Comparison of ENCODE assay signal across 25 cellular contexts in genomic region chr2:220071716-220072115, GRCh38.
"Had no signal": no experiment of that assay in that cellular context is flagged by ENCODE, and none has a peak within 500 bp of the region (broad histone marks: within the 10 kb centered on the region; RNA-seq: fewer than 3 reads in every experiment).

No MANE protein-coding gene starts in this region.

- H3K36me3 Mint-ChIP-seq: activated CD8-positive, alpha-beta memory T cell treated with anti-CD3 and anti-CD28 coated beads, Interleukin-2, amount 10 ng/mL, durations not matched to agents 7 days and 5 days; activated naive CD4-positive, alpha-beta T cell treated with anti-CD3 and anti-CD28 coated beads, Interleukin-2, amount 10 ng/mL, durations not matched to agents 7 days and 5 days; natural killer cell treated with Interleukin-12 subunit alpha and Interleukin-12 subunit beta and Interleukin-15 and Interleukin-18, amount 100 ng/mL, for 72 hours had no signal

- H3K4me3 Mint-ChIP-seq: activated CD4-positive, alpha-beta T cell treated with anti-CD3 and anti-CD28 coated beads, Interleukin-2, amount 10 ng/mL, durations not matched to agents 24 days and 14 days; activated CD8-positive, alpha-beta memory T cell treated with anti-CD3 and anti-CD28 coated beads, Interleukin-2, amount 10 ng/mL, durations not matched to agents 7 days and 5 days; activated CD8-positive, alpha-beta T cell treated with anti-CD3 and anti-CD28 coated beads for 36 hours; activated naive CD4-positive, alpha-beta T cell treated with anti-CD3 and anti-CD28 coated beads, Interleukin-2, amount 10 ng/mL, durations not matched to agents 7 days and 5 days; dendritic cell treated with granulocyte-macrophage colony-stimulating factor and Interleukin-4, amounts not matched to agents 40 ng/mL and 50 ng/mL, for 4 days; natural killer cell treated with Interleukin-12 subunit alpha and Interleukin-12 subunit beta and Interleukin-15 and Interleukin-18, amount 100 ng/mL, for 72 hours; stimulated activated naive CD8-positive, alpha-beta T cell treated with anti-CD3 and anti-CD28 coated beads, Interleukin-15, amount 100 ng/mL, for 72 hours had no signal

- H3K9me3 Mint-ChIP-seq: activated CD4-positive, alpha-beta T cell treated with anti-CD3 and anti-CD28 coated beads, Interleukin-2, amount 10 ng/mL, durations not matched to agents 24 days and 14 days; activated CD8-positive, alpha-beta T cell treated with anti-CD3 and anti-CD28 coated beads for 36 hours; activated naive CD4-positive, alpha-beta T cell treated with anti-CD3 and anti-CD28 coated beads, Interleukin-2, amount 10 ng/mL, durations not matched to agents 7 days and 5 days; natural killer cell treated with Interleukin-12 subunit alpha and Interleukin-12 subunit beta and Interleukin-15 and Interleukin-18, amount 100 ng/mL, for 72 hours; stimulated activated naive CD8-positive, alpha-beta T cell treated with anti-CD3 and anti-CD28 coated beads, Interleukin-15, amount 100 ng/mL, for 72 hours had no signal

- H3K4me1 Mint-ChIP-seq: activated CD4-positive, alpha-beta T cell treated with anti-CD3 and anti-CD28 coated beads, Interleukin-2, amount 10 ng/mL, durations not matched to agents 24 days and 14 days; activated CD8-positive, alpha-beta memory T cell treated with anti-CD3 and anti-CD28 coated beads, Interleukin-2, amount 10 ng/mL, durations not matched to agents 7 days and 5 days; activated naive CD4-positive, alpha-beta T cell treated with anti-CD3 and anti-CD28 coated beads, Interleukin-2, amount 10 ng/mL, durations not matched to agents 7 days and 5 days; stimulated activated naive CD8-positive, alpha-beta T cell treated with anti-CD3 and anti-CD28 coated beads, Interleukin-15, amount 100 ng/mL, for 72 hours had no signal

- DNase-seq: activated CD4-positive, alpha-beta T cell treated with anti-CD3 and anti-CD28 coated beads, Interleukin-2, amount 10 ng/mL, durations not matched to agents 24 days and 14 days; activated CD8-positive, alpha-beta memory T cell treated with anti-CD3 and anti-CD28 coated beads, Interleukin-2, amount 10 ng/mL, durations not matched to agents 7 days and 5 days; activated CD8-positive, alpha-beta T cell treated with anti-CD3 and anti-CD28 coated beads for 36 hours; activated effector memory CD4-positive, alpha-beta T cell treated with anti-CD3 and anti-CD28 coated beads, Interleukin-2, amount 50 U/mL, for 16 hours; activated naive CD4-positive, alpha-beta T cell treated with anti-CD3 and anti-CD28 coated beads, Interleukin-2, amount 10 ng/mL, durations not matched to agents 7 days and 5 days; activated T-cell treated with anti-CD3 and anti-CD28 coated beads for 4 hours; body of pancreas; caudate nucleus; effector CD4-positive, alpha-beta T cell; foreskin keratinocyte; kidney glomerular epithelial cell; left ventricle myocardium inferior; midbrain; nucleus accumbens; right lobe of liver; stimulated activated CD4-positive, alpha-beta T cell treated with anti-CD3 and anti-CD28 coated beads, Interleukin-1b, Interleukin-23, amount 100 ng/mL, for 48 hours; stimulated activated naive CD8-positive, alpha-beta T cell treated with anti-CD3 and anti-CD28 coated beads, Interleukin-15, amount 100 ng/mL, for 72 hours; SW 1271; T-helper 2 cell; transverse colon had no signal

- H3K4me3 ChIP-seq: body of pancreas, left ventricle myocardium inferior, right lobe of liver, skin epidermis, suprapubic skin, transverse colon had no signal

- H3K27me3 Mint-ChIP-seq: activated CD4-positive, alpha-beta T cell treated with anti-CD3 and anti-CD28 coated beads, Interleukin-2, amount 10 ng/mL, durations not matched to agents 24 days and 14 days; activated CD8-positive, alpha-beta memory T cell treated with anti-CD3 and anti-CD28 coated beads, Interleukin-2, amount 10 ng/mL, durations not matched to agents 7 days and 5 days; activated naive CD4-positive, alpha-beta T cell treated with anti-CD3 and anti-CD28 coated beads, Interleukin-2, amount 10 ng/mL, durations not matched to agents 7 days and 5 days; dendritic cell treated with granulocyte-macrophage colony-stimulating factor and Interleukin-4, amounts not matched to agents 40 ng/mL and 50 ng/mL, for 4 days; natural killer cell treated with Interleukin-12 subunit alpha and Interleukin-12 subunit beta and Interleukin-15 and Interleukin-18, amount 100 ng/mL, for 72 hours; stimulated activated naive CD8-positive, alpha-beta T cell treated with anti-CD3 and anti-CD28 coated beads, Interleukin-15, amount 100 ng/mL, for 72 hours had no signal

- H3K27ac Mint-ChIP-seq: activated CD4-positive, alpha-beta T cell treated with anti-CD3 and anti-CD28 coated beads, Interleukin-2, amount 10 ng/mL, durations not matched to agents 24 days and 14 days; activated CD8-positive, alpha-beta memory T cell treated with anti-CD3 and anti-CD28 coated beads, Interleukin-2, amount 10 ng/mL, durations not matched to agents 7 days and 5 days; activated CD8-positive, alpha-beta T cell treated with anti-CD3 and anti-CD28 coated beads for 36 hours; activated naive CD4-positive, alpha-beta T cell treated with anti-CD3 and anti-CD28 coated beads, Interleukin-2, amount 10 ng/mL, durations not matched to agents 7 days and 5 days; dendritic cell treated with granulocyte-macrophage colony-stimulating factor and Interleukin-4, amounts not matched to agents 40 ng/mL and 50 ng/mL, for 4 days; natural killer cell treated with Interleukin-12 subunit alpha and Interleukin-12 subunit beta and Interleukin-15 and Interleukin-18, amount 100 ng/mL, for 72 hours; stimulated activated naive CD8-positive, alpha-beta T cell treated with anti-CD3 and anti-CD28 coated beads, Interleukin-15, amount 100 ng/mL, for 72 hours had no signal

- ATAC-seq: activated CD4-positive, CD25-positive, alpha-beta regulatory T cell treated with anti-CD3 and anti-CD28 coated beads, Interleukin-2, amount 50 U/mL, for 24 hours; activated CD8-positive, alpha-beta memory T cell treated with anti-CD3 and anti-CD28 coated beads, Interleukin-2, amount 10 ng/mL, durations not matched to agents 7 days and 5 days; activated CD8-positive, alpha-beta T cell treated with anti-CD3 and anti-CD28 coated beads for 36 hours; body of pancreas; foreskin keratinocyte; natural killer cell treated with Interleukin-12 subunit alpha and Interleukin-12 subunit beta and Interleukin-15 and Interleukin-18, amount 100 ng/mL, for 72 hours; right lobe of liver; stimulated activated naive CD8-positive, alpha-beta T cell treated with anti-CD3 and anti-CD28 coated beads, Interleukin-15, amount 100 ng/mL, for 72 hours had no signal
